In the genomic region with DNA sequence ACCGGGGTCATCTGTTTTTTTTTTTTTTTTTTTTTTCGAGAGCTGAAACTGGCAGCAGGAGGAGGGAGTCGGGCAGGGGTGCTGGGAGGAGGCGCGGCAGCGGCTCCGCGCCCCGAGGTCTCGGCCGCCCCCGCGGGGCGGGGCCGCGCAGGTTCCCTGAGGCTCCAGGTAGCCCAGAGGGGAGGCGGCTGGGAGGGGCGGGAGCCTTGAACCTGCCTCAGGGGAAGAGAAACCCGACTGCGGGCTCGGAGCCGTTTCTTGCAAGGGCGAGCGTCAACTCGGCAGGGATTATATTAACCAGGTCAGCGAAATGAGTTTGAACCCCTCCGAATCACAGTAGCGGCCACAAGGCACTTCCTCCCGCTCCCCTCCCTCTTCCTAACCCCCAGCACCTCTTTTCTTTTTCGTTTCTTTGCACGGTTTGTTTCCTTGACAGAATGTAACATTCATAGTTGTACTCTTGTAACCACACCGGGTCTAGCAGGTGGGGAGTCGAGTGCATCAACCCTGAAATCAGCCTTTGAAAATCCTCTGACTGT, we compare ENCODE assay signal across 7 cellular contexts. TPM values are rescaled to one million over a fixed set of nuclear protein-coding genes. Genes with fewer than 3 reads are reported as not detected.
A peak's percentile ranks its signal among the peaks of the same experiment; 100 is the strongest.
DNase-seq lines count a peak whose midpoint lies in the region; ATAC-seq and TF ChIP-seq lines count a peak whose summit lies in the region.

No MANE protein-coding gene starts in this region.

- intact Hi-C loops in prostate gland (cut with DNase I) = no loop called here

- WGBS in prostate gland = 2% methylated on average over 31 of the region's 33 CpGs

- DNase-seq in NCI-H2196 (lab: John Stamatoyannopoulos, UW; ENCODE audit: unreplicated experiment) (peak; percentile 57), fibroblast of the aortic adventitia (ENCODE audit: low read depth) (no peak), prostate gland (ENCODE audit: low spot score) (peak; percentile 46), DMS114 treated with DMSO at 0.1 percent for 48 hours (lab: John Stamatoyannopoulos, UW; ENCODE audit: unreplicated experiment) (no peak)
- DNase-seq in activated CD8-positive, alpha-beta memory T cell treated with anti-CD3 and anti-CD28 coated beads, Interleukin-2, amount 50 U/mL, for 48 hours = peak; percentile 89

- no peak for TF ChIP-seq POLR2A in prostate gland (IDR thresholded peaks at IDR 0.05)

- no peak for TF ChIP-seq CTCF in fibroblast of the aortic adventitia (IDR thresholded peaks at IDR 0.05; ENCODE audit: insufficient read depth, low read length)
- no peak for TF ChIP-seq CTCF in prostate gland (IDR thresholded peaks at IDR 0.05)

- H3K27me3 ChIP-seq in prostate gland (replicated peaks; ENCODE audit: insufficient read depth) = no peaks in the 10 kb centered on the region

- ATAC-seq in GM18861 (IDR thresholded peaks at IDR 0.05; ENCODE audit: unreplicated experiment) = peak; percentile 25
- peak; percentile 54 for ATAC-seq in HG02938 (IDR thresholded peaks at IDR 0.05; ENCODE audit: unreplicated experiment)

- no peaks in the 10 kb centered on the region for H3K36me3 ChIP-seq in prostate gland

- no peaks in the 10 kb centered on the region for H3K9me3 ChIP-seq in prostate gland

- H3K4me1 ChIP-seq in prostate gland (replicated peaks) = peaks cover 6% of the 10 kb centered on the region

- H3K27ac ChIP-seq in prostate gland = no peak overlapping the region

- H3K4me3 ChIP-seq in fibroblast of the aortic adventitia (ENCODE audit: low read depth, low read length) = peak overlapping the region; percentile 67
- H3K4me3 ChIP-seq in prostate gland = peak overlapping the region; percentile 42 to 52

RNA-seq across cellular contexts. Expression of gene MYB, which starts 2.0 kb away (rescaled TPM):
- total RNA-seq in fibroblast of the aortic adventitia (ENCODE audit: low replicate concordance) = 0.54 and 1.6 TPM in 2 replicates
- 1 to 10 TPM; 4.3 to 7.2 TPM for total RNA-seq in prostate gland

Comparison
In these comparisons a context has a peak if more than half of its experiments do, and no peak if none do; other contexts are left out.
1. DNase-seq: peak in NCI-H2196 (single experiment), activated CD8-positive, alpha-beta memory T cell treated with anti-CD3 and anti-CD28 coated beads, Interleukin-2, amount 50 U/mL, for 48 hours (single experiment) and prostate gland (single experiment); none in fibroblast of the aortic adventitia (single experiment) and DMS114 treated with DMSO at 0.1 percent for 48 hours (single experiment).